In the genomic region with DNA sequence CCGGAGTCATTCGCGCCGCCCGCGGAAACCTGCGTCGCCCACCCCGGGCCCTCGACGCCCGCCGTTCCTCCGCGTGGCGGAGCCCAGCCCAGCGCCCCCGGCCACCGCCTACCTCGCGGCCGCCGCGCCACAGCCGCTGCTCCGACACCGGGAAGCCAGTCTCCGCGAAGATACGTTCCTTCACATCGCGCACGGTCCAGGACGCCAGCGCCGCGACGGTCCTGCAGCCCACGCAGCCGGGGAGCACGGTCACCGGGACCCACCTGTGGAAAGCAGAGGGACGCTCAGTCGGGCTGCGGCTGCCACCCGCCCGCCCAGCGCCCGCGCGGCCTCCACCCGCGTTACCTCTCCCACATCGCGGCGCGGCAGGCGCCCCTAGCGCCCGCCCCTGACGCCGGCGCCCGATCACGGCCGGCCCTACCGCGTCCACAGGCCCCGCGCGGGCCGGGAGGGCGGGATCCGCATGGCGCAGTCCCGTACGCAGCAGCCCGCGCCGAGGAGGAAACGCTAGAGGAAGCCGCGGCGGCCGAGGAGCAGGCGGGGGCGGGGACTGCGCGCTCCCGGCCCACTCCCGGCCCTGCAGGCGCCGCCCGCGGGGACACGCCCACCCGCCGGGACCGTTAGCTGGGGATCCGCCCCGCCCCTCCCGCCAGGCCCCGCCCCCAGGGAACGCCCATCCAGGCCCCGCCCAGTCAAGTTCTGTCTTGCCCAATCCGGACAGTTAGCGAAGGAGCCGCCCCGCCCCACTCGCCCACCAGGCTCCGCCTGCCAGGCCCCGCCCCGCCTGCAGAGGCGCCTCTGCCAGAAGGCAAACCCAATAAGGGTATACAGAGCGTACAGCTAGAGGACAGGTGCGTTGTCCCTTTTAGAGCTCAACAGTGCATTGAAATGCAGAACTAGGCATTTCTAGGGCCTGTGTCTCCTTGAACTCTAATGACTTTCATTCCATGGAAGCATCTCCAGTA, we compare ENCODE assay signal across 8 cellular contexts. TPM values are rescaled to one million over a fixed set of nuclear protein-coding genes. Genes with fewer than 3 reads are reported as not detected.
DNase-seq lines count a peak whose midpoint lies in the region; ATAC-seq, FAIRE-seq and TF ChIP-seq lines count a peak whose summit lies in the region.

No MANE protein-coding gene starts in this region.

- peak overlapping the region; percentile 88 for H3K9ac ChIP-seq in ES-I3 (ENCODE audit: low read depth, low read length)

- H3K27me3 ChIP-seq in foreskin keratinocyte (no peaks in the 10 kb centered on the region), neuron (ENCODE audit: insufficient read depth, low read length) (no peaks in the 10 kb centered on the region)

- H3K27ac ChIP-seq in foreskin keratinocyte: peak overlapping the region; percentile 73

- peak; percentile 83 for ATAC-seq in foreskin keratinocyte

- H3K36me3 ChIP-seq in ES-I3 (ENCODE audit: insufficient read depth, low read length) (peaks cover 7% of the 10 kb centered on the region; the same call in 1 of the 2 replicates), neuron (ENCODE audit: insufficient read depth, low read length) (peaks cover 36% of the 10 kb centered on the region)

- FAIRE-seq in H54 (lab: Jason Lieb, UNC): no peak

- peak; percentile 39 for TF ChIP-seq CTCF in foreskin keratinocyte (conservative IDR thresholded peaks at IDR 0.05)

- H3K4me3 ChIP-seq in neuron (ENCODE audit: low read length): peak overlapping the region; percentile 89

- DNase-seq in H54 (ENCODE audit: insufficient read length, low spot score): peak; percentile 71
- DNase-seq in LoVo (ENCODE audit: low spot score): peak; percentile 93
- DNase-seq in SHP77 (lab: John Stamatoyannopoulos, UW): peak; percentile 86 to 91
- DNase-seq in activated gamma-delta T cell treated with Interleukin-2 at 50 U/mL for 16 hours: peak; percentile 98
- peak; percentile 54 to 72 for DNase-seq in foreskin keratinocyte
- peak; percentile 84 for DNase-seq in stromal cell of bone marrow (ENCODE audit: low read depth)

- H2AFZ ChIP-seq in neuron (ENCODE audit: low read depth, low read length): peak overlapping the region; percentile 85

- peak; percentile 70 for TF ChIP-seq POLR2A in H54 (IDR thresholded peaks at IDR 0.05; ENCODE audit: low read depth, low read length)

- peaks cover 41% of the 10 kb centered on the region for H3K4me1 ChIP-seq in ES-I3 (ENCODE audit: insufficient read depth, low read length)
- peaks cover 32% of the 10 kb centered on the region for H3K4me1 ChIP-seq in foreskin keratinocyte
- peaks cover 9% of the 10 kb centered on the region for H3K4me1 ChIP-seq in neuron (ENCODE audit: insufficient read depth, low read length)

- H3K9me3 ChIP-seq in ES-I3 (ENCODE audit: control insufficient read depth, insufficient read depth, low read length) (0 out of 2 replicates have a peak, but pooled peaks cover 4% of the 10 kb centered on the region), neuron (ENCODE audit: low read length) (no peaks in the 10 kb centered on the region)

RNA-seq across cellular contexts. Expression of a gene that starts 58.2 kb away (rescaled TPM):
- total RNA-seq in foreskin keratinocyte: 27.8 and 30.2 TPM in 2 replicates
- 5.1 and 6.1 TPM in 2 replicates for polyA plus RNA-seq in foreskin keratinocyte

Comparison
In these comparisons a context has a peak if more than half of its experiments do, and no peak if none do; other contexts are left out.
1. Peak in every context shown above with its lines: DNase-seq, ATAC-seq, H3K4me3 ChIP-seq and H3K27ac ChIP-seq.